16 cellular contexts compared by ENCODE assay signal in the genomic region with DNA sequence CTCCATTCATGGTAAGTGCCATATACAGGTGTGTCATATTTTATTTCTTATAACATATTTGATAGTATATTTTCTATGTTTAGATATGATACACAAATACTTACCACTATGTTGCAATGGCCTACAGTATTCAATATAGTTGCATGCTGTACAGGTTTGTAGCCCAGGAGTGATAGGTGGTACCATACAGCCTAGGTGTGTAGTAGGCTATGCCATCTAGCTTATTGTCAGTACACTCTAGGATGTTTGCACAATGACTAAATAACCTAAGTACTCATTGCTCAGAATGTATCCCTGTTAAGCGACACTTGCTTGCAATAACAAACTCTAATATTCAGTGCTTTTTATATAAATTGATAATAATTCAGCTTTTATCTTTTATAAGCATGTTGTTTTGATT.
DNase-seq lines count a peak whose midpoint lies in the region; ATAC-seq and TF ChIP-seq lines count a peak whose summit lies in the region.
"Had no signal": no experiment of that assay in that cellular context is flagged by ENCODE, and none has a peak within 500 bp of the region (broad histone marks: within the 10 kb centered on the region; RNA-seq: fewer than 3 reads in every experiment).

No MANE protein-coding gene starts in this region.

- H3K27ac Mint-ChIP-seq in activated naive CD8-positive, alpha-beta T cell treated with anti-CD3 and anti-CD28 coated beads, Interleukin-2, amount 50 U/mL, for 24 hours = no peak overlapping the region
- H3K27ac Mint-ChIP-seq: CD8-positive, alpha-beta T cell; GM23338 had no signal

- no CpG with 5 or more reads among the region's 1 CpG for WGBS in trophoblast cell (ENCODE audit: extremely low coverage, insufficient coverage, insufficient read length)

- no peak overlapping the region for H2AFZ ChIP-seq in trophoblast cell (ENCODE audit: insufficient read depth, low read length, poor library complexity)
- H2AFZ ChIP-seq: GM23338 had no signal

- no peak overlapping the region for H3K4me3 Mint-ChIP-seq in activated naive CD8-positive, alpha-beta T cell treated with anti-CD3 and anti-CD28 coated beads, Interleukin-2, amount 50 U/mL, for 24 hours
- H3K4me3 Mint-ChIP-seq: CD8-positive, alpha-beta T cell; GM23338 had no signal

- peak overlapping the region in 10 of 11 experiments; percentile 44 to 84 (median 72); a peak in 17 of 22 replicates for H3K4me2 ChIP-seq in BLaER1 treated with 17β-estradiol and CSF1 and Interleukin-3, amounts not matched to agents 10 nM and 100 nM
- H3K4me2 ChIP-seq in trophoblast cell (ENCODE audit: low read length) = no peak overlapping the region
- H3K4me2 ChIP-seq: A549, GM23338, KMS-11 had no signal

- H3K27ac ChIP-seq in BLaER1 treated with 17β-estradiol and CSF1 and Interleukin-3, amounts not matched to agents 10 nM and 100 nM = peak overlapping the region in 9 of 11 experiments; percentile 88 to 99 (median 96); a peak in 18 of 22 replicates
- H3K27ac ChIP-seq in RWPE2 (ENCODE audit: poor library complexity, severe bottlenecking) (no peak overlapping the region), trophoblast cell (ENCODE audit: low read depth, low read length) (no peak overlapping the region)
- H3K27ac ChIP-seq: A549, KMS-11 had no signal

- H3K36me3 ChIP-seq in BLaER1 treated with 17β-estradiol and CSF1 and Interleukin-3, amounts not matched to agents 10 nM and 100 nM = no peaks in the 10 kb centered on the region
- no peaks in the 10 kb centered on the region for H3K36me3 ChIP-seq in RWPE2 (ENCODE audit: low read depth)
- no peaks in the 10 kb centered on the region for H3K36me3 ChIP-seq in mucosa of descending colon (ENCODE audit: low read depth)
- H3K36me3 ChIP-seq in trophoblast cell (ENCODE audit: control insufficient read depth in 1 of 2, insufficient read depth in 2 of 2, low read length in 2 of 2) = no peaks in the 10 kb centered on the region

- no peaks in the 10 kb centered on the region for H3K79me2 ChIP-seq in trophoblast cell (ENCODE audit: control insufficient read depth, insufficient read depth, low read length, poor library complexity)

- H2AK5ac ChIP-seq in trophoblast cell (ENCODE audit: low read length) = no peak overlapping the region

- H3K27me3 Mint-ChIP-seq in activated naive CD8-positive, alpha-beta T cell treated with anti-CD3 and anti-CD28 coated beads, Interleukin-2, amount 50 U/mL, for 24 hours = no peaks in the 10 kb centered on the region

- intact Hi-C loops in mucosa of descending colon (cut with DNase I, micrococcal nuclease) = no loop called here

- ATAC-seq in RWPE2 (ENCODE audit: low read depth) = peak; percentile 67
- ATAC-seq in mucosa of descending colon = peak; percentile 77
- no peak for ATAC-seq in activated naive CD8-positive, alpha-beta T cell treated with anti-CD3 and anti-CD28 coated beads, Interleukin-2, amount 50 U/mL, for 24 hours
- ATAC-seq: A549; CD8-positive, alpha-beta T cell; GM23338 had no signal

- H3K4ac ChIP-seq in trophoblast cell (ENCODE audit: low read depth, low read length) = no peak overlapping the region

- no peak overlapping the region for H2BK120ac ChIP-seq in trophoblast cell (ENCODE audit: insufficient read depth, low read length, poor library complexity)

- H3K9ac ChIP-seq in BLaER1 treated with 17β-estradiol and CSF1 and Interleukin-3, amounts not matched to agents 10 nM and 100 nM = peak overlapping the region in 5 of 11 experiments; percentile 72 to 82 (median 81); a peak in 4 of 22 replicates
- H3K9ac ChIP-seq in trophoblast cell (ENCODE audit: low read length) = no peak overlapping the region
- H3K9ac ChIP-seq: KMS-11 had no signal

- H4K20me1 ChIP-seq in BLaER1 treated with 17β-estradiol and CSF1 and Interleukin-3, amounts not matched to agents 10 nM and 100 nM = no peaks in the 10 kb centered on the region

- no peaks in the 10 kb centered on the region for H3K9me3 Mint-ChIP-seq in activated naive CD8-positive, alpha-beta T cell treated with anti-CD3 and anti-CD28 coated beads, Interleukin-2, amount 50 U/mL, for 24 hours
- H3K9me3 Mint-ChIP-seq: GM23338 had no signal

- H3K23ac ChIP-seq in trophoblast cell (ENCODE audit: low read length) = no peak overlapping the region

- H2BK12ac ChIP-seq in trophoblast cell (ENCODE audit: low read length) = no peak overlapping the region

- H2BK5ac ChIP-seq in trophoblast cell (ENCODE audit: low read depth, low read length, poor library complexity) = no peak overlapping the region

- H4K12ac ChIP-seq in trophoblast cell (ENCODE audit: low read depth, low read length) = no peak overlapping the region

- TF ChIP-seq CTCF in RWPE2 (IDR thresholded peaks at IDR 0.05; ENCODE audit: poor library complexity, severe bottlenecking) (no peak), mucosa of descending colon (IDR thresholded peaks at IDR 0.05) (no peak)

- H3K14ac ChIP-seq in trophoblast cell (ENCODE audit: low read length) = no peak overlapping the region

- H3K9me3 ChIP-seq in BLaER1 treated with 17β-estradiol and CSF1 and Interleukin-3, amounts not matched to agents 10 nM and 100 nM (replicated peaks in 1 of 11) = peaks cover 0 to 27% (median 17%) of the 10 kb centered on the region in 11 experiments; a peak in 14 of 22 replicates
- H3K9me3 ChIP-seq in RWPE2 (ENCODE audit: severe bottlenecking) (no peaks in the 10 kb centered on the region), mucosa of descending colon (no peaks in the 10 kb centered on the region), trophoblast cell (ENCODE audit: insufficient read depth, low read depth, low read length) (no peaks in the 10 kb centered on the region)
- H3K9me3 ChIP-seq: A549 had no signal

- peaks cover 24 to 53% (median 28%) of the 10 kb centered on the region in 10 experiments for H3K4me1 ChIP-seq in BLaER1 treated with 17β-estradiol and CSF1 and Interleukin-3, amounts not matched to agents 10 nM and 100 nM
- no peaks in the 10 kb centered on the region for H3K4me1 ChIP-seq in RWPE2 (ENCODE audit: insufficient read depth, poor library complexity, severe bottlenecking)
- no peaks in the 10 kb centered on the region for H3K4me1 ChIP-seq in mucosa of descending colon (ENCODE audit: low read depth)
- no peaks in the 10 kb centered on the region for H3K4me1 ChIP-seq in trophoblast cell (ENCODE audit: control insufficient read depth in 1 of 2, insufficient read depth in 2 of 2, low read length in 2 of 2)
- H3K4me1 ChIP-seq: A549 had no signal

- H4K8ac ChIP-seq in trophoblast cell (ENCODE audit: low read depth, low read length) = no peak overlapping the region

- H3K79me1 ChIP-seq in trophoblast cell (ENCODE audit: low read length) = no peaks in the 10 kb centered on the region

- DNase-seq in DMS53 treated with DMSO at 0.1 percent for 48 hours (lab: John Stamatoyannopoulos, UW; ENCODE audit: unreplicated experiment) (peak; percentile 97), RWPE2 (ENCODE audit: low spot score) (no peak), mucosa of descending colon (no peak), 8988T (no peak), trophoblast cell (no peak)
- DNase-seq in activated naive CD8-positive, alpha-beta T cell treated with anti-CD3 and anti-CD28 coated beads, Interleukin-2, amount 50 U/mL, for 24 hours = no peak
- DNase-seq: AML-193; Calu3; CD8-positive, alpha-beta T cell; DND-41; EL; HCEC 1CT had no signal

- no peak overlapping the region for H3K4me3 ChIP-seq in BLaER1 treated with 17β-estradiol and CSF1 and Interleukin-3, amounts not matched to agents 10 nM and 100 nM
- H3K4me3 ChIP-seq in RWPE2 (ENCODE audit: severe bottlenecking) = no peak overlapping the region
- no peak overlapping the region for H3K4me3 ChIP-seq in mucosa of descending colon
- no peak overlapping the region for H3K4me3 ChIP-seq in trophoblast cell (ENCODE audit: low read depth, low read length)
- H3K4me3 ChIP-seq: A549, GM23338 had no signal

- no peaks in the 10 kb centered on the region for H3K27me3 ChIP-seq in BLaER1 treated with 17β-estradiol and CSF1 and Interleukin-3, amounts not matched to agents 10 nM and 100 nM
- no peaks in the 10 kb centered on the region for H3K27me3 ChIP-seq in RWPE2 (ENCODE audit: insufficient read depth, poor library complexity, severe bottlenecking)
- H3K27me3 ChIP-seq in trophoblast cell (ENCODE audit: insufficient read depth, low read length) = no peaks in the 10 kb centered on the region

- H3K18ac ChIP-seq in trophoblast cell (ENCODE audit: low read length) = no peak overlapping the region

- no peak overlapping the region for H4K91ac ChIP-seq in trophoblast cell (ENCODE audit: low read depth, low read length)

- H3K36me3 Mint-ChIP-seq in activated naive CD8-positive, alpha-beta T cell treated with anti-CD3 and anti-CD28 coated beads, Interleukin-2, amount 50 U/mL, for 24 hours (ENCODE audit: low read depth) = no peaks in the 10 kb centered on the region
- H3K36me3 Mint-ChIP-seq: CD8-positive, alpha-beta T cell had no signal

- peaks cover 5% of the 10 kb centered on the region for H3K4me1 Mint-ChIP-seq in activated naive CD8-positive, alpha-beta T cell treated with anti-CD3 and anti-CD28 coated beads, Interleukin-2, amount 50 U/mL, for 24 hours

Comparison
In these comparisons a context has a peak if more than half of its experiments do, and no peak if none do; other contexts are left out.
1. H3K27ac ChIP-seq: peak in BLaER1 treated with 17β-estradiol and CSF1 and Interleukin-3, amounts not matched to agents 10 nM and 100 nM (9 of 11); none in RWPE2 (single experiment) and trophoblast cell (single experiment).